8 cellular contexts compared by ENCODE assay signal in genomic region chr16:15427648-15428239, GRCh38. TPM values are rescaled to one million over a fixed set of nuclear protein-coding genes. Genes with fewer than 3 reads are reported as not detected.
A peak's percentile ranks its signal among the peaks of the same experiment; 100 is the strongest.
DNase-seq lines count a peak whose midpoint lies in the region; ATAC-seq, FAIRE-seq and TF ChIP-seq lines count a peak whose summit lies in the region.

No MANE protein-coding gene starts in this region.

- H3K27ac Mint-ChIP-seq in astrocyte (ENCODE audit: unreplicated experiment) (no peak overlapping the region), mesothelial cell of epicardium (no peak overlapping the region)

- H4K20me1 ChIP-seq in astrocyte (ENCODE audit: insufficient read depth, low read length), result no peaks in the 10 kb centered on the region

- H3K4me1 ChIP-seq in astrocyte (ENCODE audit: insufficient read depth, low read length) (peaks cover 3% of the 10 kb centered on the region), spleen (peaks cover 0 to 9% (median 0%) of the 10 kb centered on the region in 6 donors)

- ATAC-seq in HG03097 (IDR thresholded peaks at IDR 0.05; ENCODE audit: low FRiP score, unreplicated experiment), result no peak

- H3K9me3 Mint-ChIP-seq in astrocyte (ENCODE audit: unreplicated experiment) (no peaks in the 10 kb centered on the region), mesothelial cell of epicardium (no peaks in the 10 kb centered on the region)

- peaks cover 13% of the 10 kb centered on the region for H3K27me3 Mint-ChIP-seq in astrocyte (ENCODE audit: low read depth, unreplicated experiment)
- H3K27me3 Mint-ChIP-seq in mesothelial cell of epicardium (ENCODE audit: low read depth), result peaks cover 29% of the 10 kb centered on the region

- H3K36me3 ChIP-seq in astrocyte (ENCODE audit: insufficient read depth, low read length), result no peaks in the 10 kb centered on the region
- H3K36me3 ChIP-seq in spleen, result no peaks in the 10 kb centered on the region

- no peak overlapping the region for H3K27ac ChIP-seq in astrocyte (ENCODE audit: low read depth, low read length)
- peak overlapping the region in 1 of 8 donors; percentile 22 for H3K27ac ChIP-seq in spleen

- TF ChIP-seq CTCF in LNCAP (IDR thresholded peaks at IDR 0.05) (peak; percentile 78), astrocyte (IDR thresholded peaks at IDR 0.05; ENCODE audit: insufficient read depth, low read depth, low read length) (peak; percentile 69), spleen (IDR thresholded peaks at IDR 0.05 in 8 of 11, conservative IDR thresholded peaks at IDR 0.05 in 3 of 11) (peak; percentile 16 to 79 (median 62)), mesothelial cell of epicardium (IDR thresholded peaks at IDR 0.05; ENCODE audit: unreplicated experiment) (no peak)

- H3K9me3 ChIP-seq in astrocyte (ENCODE audit: insufficient read depth, low read depth, low read length) (no peaks in the 10 kb centered on the region), spleen (no peaks in the 10 kb centered on the region)

- no peak for FAIRE-seq in astrocyte (lab: Jason Lieb, UNC)

- H3K79me2 ChIP-seq in astrocyte (ENCODE audit: insufficient read depth, low read length), result no peaks in the 10 kb centered on the region

- H3K36me3 Mint-ChIP-seq in astrocyte (ENCODE audit: low read depth, unreplicated experiment) (no peaks in the 10 kb centered on the region), mesothelial cell of epicardium (no peaks in the 10 kb centered on the region)

- H3K4me1 Mint-ChIP-seq in astrocyte (ENCODE audit: low read depth, unreplicated experiment), result peaks cover 2% of the 10 kb centered on the region
- H3K4me1 Mint-ChIP-seq in mesothelial cell of epicardium, result no peaks in the 10 kb centered on the region

- no peak overlapping the region for H3K9ac ChIP-seq in astrocyte (ENCODE audit: low read length)

- peaks cover 5% of the 10 kb centered on the region for H3K27me3 ChIP-seq in astrocyte (ENCODE audit: insufficient read depth, low read length)
- no peaks in the 10 kb centered on the region for H3K27me3 ChIP-seq in spleen (replicated peaks in 1 of 7)

- H3K4me3 Mint-ChIP-seq in astrocyte (ENCODE audit: unreplicated experiment), result no peak overlapping the region
- H3K4me3 Mint-ChIP-seq in mesothelial cell of epicardium, result no peak overlapping the region

- H2AFZ ChIP-seq in astrocyte (ENCODE audit: low read depth, low read length), result peak overlapping the region; percentile 79

- H3K4me3 ChIP-seq in astrocyte (ENCODE audit: insufficient read depth, low read depth, low read length) (no peak overlapping the region), spleen (no peak overlapping the region)

- no peak for TF ChIP-seq POLR2A in spleen (IDR thresholded peaks at IDR 0.05)

- DNase-seq in DMS153 treated with DMSO at 0.1 percent for 48 hours (lab: John Stamatoyannopoulos, UW; ENCODE audit: unreplicated experiment) (peak; percentile 19), T-helper 9 cell (peak; percentile 25), astrocyte (ENCODE audit: low read depth) (peak; percentile 72), hippocampal formation (lab: John Stamatoyannopoulos, UW) (peak; percentile 44 to 59), spleen (peak; percentile 81), mesothelial cell of epicardium (ENCODE audit: low spot score in 2 of 2, unreplicated experiment in 2 of 2) (no peak)

- intact Hi-C loops in spleen (cut with DNase I; ENCODE audit: low total_unique reads), result loop anchor here (5.0 kb wide), 1 partner anchor 275 kb away; no protein-coding TSS in a partner anchor

- H3K4me2 ChIP-seq in astrocyte (ENCODE audit: low read length), result peak overlapping the region; percentile 75

- 11 to 32% (median 24%) methylated on average over 8 of the region's 8 CpGs for WGBS in spleen, 5 donors

RNA-seq across cellular contexts. Expression of gene BMERB1, which starts 6.6 kb away (rescaled TPM):
- 15.5 and 20.1 TPM in 2 replicates for total RNA-seq in astrocyte
- 10 to 100 TPM; 12.3 to 36.5 (median 27.6) TPM for total RNA-seq in spleen
- polyA plus RNA-seq in spleen, result 1 to 10 TPM; 5.6 to 7.1 (median 6.6) TPM
- total RNA-seq in mesothelial cell of epicardium, result 2.9 to 3.9 TPM (median 3.1 TPM) in 3 replicates

RNA-seq across cellular contexts. Expression of gene MPV17L, which starts 32.2 kb away (rescaled TPM):
- total RNA-seq in astrocyte, result 0.65 and 0.73 TPM in 2 replicates
- total RNA-seq in spleen, result 1 to 10 TPM; 1.4 to 9.0 (median 5.8) TPM
- polyA plus RNA-seq in spleen, result 1 to 10 TPM in 1 of 3 donors, under 1 TPM in 2; 0.79 to 2.5 (median 0.98) TPM
- total RNA-seq in mesothelial cell of epicardium, result 3.1 to 3.9 TPM (median 3.5 TPM) in 3 replicates

RNA-seq across cellular contexts. Expression of gene NPIPA5, which starts 49.6 kb away (rescaled TPM):
- total RNA-seq in astrocyte, result 0.82 and 1.1 TPM in 2 replicates
- total RNA-seq in spleen, result 10 to 100 TPM in 3 of 7 donors, 1 to 10 TPM in 4; 3.9 to 15.1 (median 8.4) TPM
- polyA plus RNA-seq in spleen, result 10 to 100 TPM in 2 of 3 donors, 1 to 10 TPM in 1; 1.8 to 30.6 (median 23.6) TPM
- 10.3 to 12.4 TPM (median 11.0 TPM) in 3 replicates for total RNA-seq in mesothelial cell of epicardium

Comparison
In these comparisons a context has a peak if more than half of its experiments do, and no peak if none do; other contexts are left out.
1. DNase-seq: peak in DMS153 treated with DMSO at 0.1 percent for 48 hours (single experiment), T-helper 9 cell (single experiment), astrocyte (single experiment), hippocampal formation (2 of 2) and spleen (single experiment); none in mesothelial cell of epicardium (0 of 2).